18 cellular contexts compared by ENCODE assay signal in the genomic region with DNA sequence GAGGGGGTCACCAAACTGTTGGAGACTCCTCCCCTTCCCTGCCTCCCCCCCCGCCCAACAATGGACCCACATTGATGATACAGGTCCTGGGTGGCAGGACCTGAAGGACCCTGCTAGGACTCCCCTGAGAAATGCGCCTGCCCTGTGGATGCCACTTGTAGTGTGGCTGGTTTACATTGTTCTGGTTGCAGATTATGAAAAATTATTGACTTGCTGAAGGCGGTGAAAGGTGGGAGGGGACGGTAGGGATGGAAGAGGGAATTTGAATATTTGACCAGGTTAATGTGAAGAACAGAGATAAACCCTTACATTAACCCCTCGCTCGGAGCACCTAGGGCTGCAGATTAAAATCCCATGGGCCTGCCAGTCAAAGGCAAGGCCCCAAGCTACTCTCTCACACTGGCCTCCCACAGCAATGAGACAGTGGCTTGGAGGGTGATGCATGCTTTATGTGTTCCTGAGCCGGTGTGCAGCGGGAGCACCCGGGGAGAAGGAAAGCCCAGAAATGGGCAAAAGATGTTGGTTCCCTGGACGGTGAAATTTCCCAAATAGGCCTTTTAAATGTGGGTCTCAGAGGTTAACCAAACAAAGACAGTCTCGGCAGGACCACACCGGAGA. TPM values are rescaled to one million over a fixed set of nuclear protein-coding genes. Genes with fewer than 3 reads are reported as not detected.
DNase-seq lines count a peak whose midpoint lies in the region; ATAC-seq and TF ChIP-seq lines count a peak whose summit lies in the region.
"Had no signal": no experiment of that assay in that cellular context is flagged by ENCODE, and none has a peak within 500 bp of the region (broad histone marks: within the 10 kb centered on the region; RNA-seq: fewer than 3 reads in every experiment).

No MANE protein-coding gene starts in this region.

- TF ChIP-seq EP300 in stomach (IDR thresholded peaks at IDR 0.05), result no peak

- TF ChIP-seq CTCF in astrocyte of the spinal cord (IDR thresholded peaks at IDR 0.05; ENCODE audit: low read depth, low read length) (no peak), lower lobe of right lung (IDR thresholded peaks at IDR 0.05) (no peak), stomach (IDR thresholded peaks at IDR 0.05) (no peak)

- no peak overlapping the region for H3K4me3 Mint-ChIP-seq in stimulated activated naive B cell treated with anti-CD40 and anti-IgM and Interleukin-4, amounts not matched to agents 10 μg/mL and 1 μg/mL and 100 μg/mL, for 72 hours
- H3K4me3 Mint-ChIP-seq: activated CD8-positive, alpha-beta T cell treated with anti-CD3 and anti-CD28 coated beads, Interleukin-2, amount 10 ng/mL, durations not matched to agents 7 days and 5 days had no signal

- H3K4me1 ChIP-seq in HAP-1 (peaks cover 18% of the 10 kb centered on the region), lower lobe of right lung (peaks cover 30% of the 10 kb centered on the region), stomach (peaks cover 5 to 75% (median 51%) of the 10 kb centered on the region in 4 donors)

- peak overlapping the region; percentile 58 for H3K4me3 ChIP-seq in HAP-1
- H3K4me3 ChIP-seq in astrocyte of the spinal cord (ENCODE audit: low read depth, low read length), result peak overlapping the region; percentile 50
- peak overlapping the region; percentile 55 for H3K4me3 ChIP-seq in lower lobe of right lung
- peak overlapping the region; percentile 56 to 61 (median 60) for H3K4me3 ChIP-seq in stomach

- H3K27me3 ChIP-seq in HAP-1 (ENCODE audit: low read depth) (no peaks in the 10 kb centered on the region), lower lobe of right lung (ENCODE audit: low read depth) (peaks cover 89% of the 10 kb centered on the region), stomach (peaks cover 6 to 100% (median 91%) of the 10 kb centered on the region in 3 donors)

- ATAC-seq in lower lobe of right lung, result no peak
- no peak for ATAC-seq in stimulated activated naive B cell treated with anti-CD40 and anti-IgM and Interleukin-4, amounts not matched to agents 10 μg/mL and 1 μg/mL and 100 μg/mL, for 72 hours (replicated peaks)
- ATAC-seq: activated CD8-positive, alpha-beta T cell treated with anti-CD3 and anti-CD28 coated beads, Interleukin-2, amount 10 ng/mL, durations not matched to agents 7 days and 5 days; left ventricle myocardium superior; PC-3 had no signal

- H3K27ac Mint-ChIP-seq in stimulated activated naive B cell treated with anti-CD40 and anti-IgM and Interleukin-4, amounts not matched to agents 10 μg/mL and 1 μg/mL and 100 μg/mL, for 72 hours, result no peak overlapping the region
- H3K27ac Mint-ChIP-seq: activated CD8-positive, alpha-beta T cell treated with anti-CD3 and anti-CD28 coated beads, Interleukin-2, amount 10 ng/mL, durations not matched to agents 7 days and 5 days; dendritic cell treated with granulocyte-macrophage colony-stimulating factor and Interleukin-4, amounts not matched to agents 40 ng/mL and 50 ng/mL, for 4 days had no signal

- H3K27ac ChIP-seq in lower lobe of right lung (no peak overlapping the region), stomach (peak overlapping the region; percentile 69 to 90 (median 83))

- intact Hi-C loops in lower lobe of right lung (cut with DNase I) (no loop called here), stomach (cut with DNase I; ENCODE audit: low total_unique reads) (no loop called here)

- H3K36me3 ChIP-seq in HAP-1 (replicated peaks) (no peaks in the 10 kb centered on the region), lower lobe of right lung (no peaks in the 10 kb centered on the region), stomach (no peaks in the 10 kb centered on the region)

- peaks cover 24 to 54% of the 10 kb centered on the region in 2 donors for H3K4me1 Mint-ChIP-seq in stimulated activated naive B cell treated with anti-CD40 and anti-IgM and Interleukin-4, amounts not matched to agents 10 μg/mL and 1 μg/mL and 100 μg/mL, for 72 hours

- peaks cover 75 to 89% of the 10 kb centered on the region in 2 donors for H3K27me3 Mint-ChIP-seq in stimulated activated naive B cell treated with anti-CD40 and anti-IgM and Interleukin-4, amounts not matched to agents 10 μg/mL and 1 μg/mL and 100 μg/mL, for 72 hours

- DNase-seq in HAP-1 (ENCODE audit: low spot score in 2 of 2) (peak; percentile 32 to 55), astrocyte of the spinal cord (ENCODE audit: low read depth, low spot score) (no peak), lower lobe of right lung (no peak), stomach (no peak), NCI-H1092 treated with DMSO at 0.1 percent for 48 hours (lab: John Stamatoyannopoulos, UW) (no peak), NCI-H146 (lab: John Stamatoyannopoulos, UW) (no peak)
- no peak for DNase-seq in stimulated activated naive B cell treated with anti-CD40 and anti-IgM and Interleukin-4, amounts not matched to agents 10 μg/mL and 1 μg/mL and 100 μg/mL, for 72 hours
- DNase-seq: activated CD8-positive, alpha-beta T cell treated with anti-CD3 and anti-CD28 coated beads, Interleukin-2, amount 10 ng/mL, durations not matched to agents 7 days and 5 days; activated naive CD4-positive, alpha-beta T cell treated with anti-CD3 and anti-CD28 coated beads, Interleukin-2, amount 50 U/mL, for 16 hours; DMS153; head of caudate nucleus; KBM-7; left ventricle myocardium superior; PC-3; posterior cingulate gyrus; substantia nigra had no signal

- H3K9me3 ChIP-seq in HAP-1 (no peaks in the 10 kb centered on the region), lower lobe of right lung (no peaks in the 10 kb centered on the region), stomach (no peaks in the 10 kb centered on the region)

- H3K9me3 Mint-ChIP-seq in stimulated activated naive B cell treated with anti-CD40 and anti-IgM and Interleukin-4, amounts not matched to agents 10 μg/mL and 1 μg/mL and 100 μg/mL, for 72 hours, result no peaks in the 10 kb centered on the region
- H3K9me3 Mint-ChIP-seq: dendritic cell treated with granulocyte-macrophage colony-stimulating factor and Interleukin-4, amounts not matched to agents 40 ng/mL and 50 ng/mL, for 4 days had no signal

- H3K36me3 Mint-ChIP-seq in stimulated activated naive B cell treated with anti-CD40 and anti-IgM and Interleukin-4, amounts not matched to agents 10 μg/mL and 1 μg/mL and 100 μg/mL, for 72 hours, result peaks cover 0 to 3% of the 10 kb centered on the region in 2 donors

- TF ChIP-seq POLR2A in stomach (IDR thresholded peaks at IDR 0.05), result no peak

- 29 to 40% (median 31%) methylated on average over 12 of the region's 12 CpGs for WGBS in stomach, 5 donors

- in situ Hi-C loops in HAP-1 (cut with MboI; ENCODE audit: low sequenced_read_pairs) (loop anchor here (25.0 kb wide), 2 partner anchors 604 to 804 kb away; no protein-coding TSS in a partner anchor), astrocyte of the spinal cord (cut with HindIII; ENCODE audit: low sequenced_read_pairs) (no loop called here)

RNA-seq across cellular contexts. Expression of a gene that starts 2.4 kb away (rescaled TPM):
- 13.2 TPM for total RNA-seq in lower lobe of right lung
- 100 to 1,000 TPM in 1 of 5 donors, 10 to 100 TPM in 3, 1 to 10 TPM in 1; 9.6 to 104 (median 14.1) TPM for total RNA-seq in stomach
- polyA plus RNA-seq in stomach, result 10 to 100 TPM; 17.7 to 32.2 (median 20.7) TPM
- total RNA-seq: activated CD8-positive, alpha-beta T cell treated with anti-CD3 and anti-CD28 coated beads, Interleukin-2, amount 10 ng/mL, durations not matched to agents 7 days and 5 days; left ventricle myocardium superior; PC-3; T-helper 2 cell treated with Interferon-gamma antibody and Interleukin-4, amounts not matched to agents 100 ng/mL and 5 ng/mL, for 36 hours had no signal

Comparison
In these comparisons a context has a peak if more than half of its experiments do, and no peak if none do; other contexts are left out.
1. DNase-seq: peak in HAP-1 (2 of 2); none in astrocyte of the spinal cord (single experiment), lower lobe of right lung (single experiment), stomach (single experiment), NCI-H1092 treated with DMSO at 0.1 percent for 48 hours (single experiment), stimulated activated naive B cell treated with anti-CD40 and anti-IgM and Interleukin-4, amounts not matched to agents 10 μg/mL and 1 μg/mL and 100 μg/mL, for 72 hours (single experiment) and NCI-H146 (single experiment).
2. Peak in every context shown above with its lines, with median percentiles within 50 percentile points of each other: H3K4me3 ChIP-seq.